8 cellular contexts compared by ENCODE assay signal in the genomic region with DNA sequence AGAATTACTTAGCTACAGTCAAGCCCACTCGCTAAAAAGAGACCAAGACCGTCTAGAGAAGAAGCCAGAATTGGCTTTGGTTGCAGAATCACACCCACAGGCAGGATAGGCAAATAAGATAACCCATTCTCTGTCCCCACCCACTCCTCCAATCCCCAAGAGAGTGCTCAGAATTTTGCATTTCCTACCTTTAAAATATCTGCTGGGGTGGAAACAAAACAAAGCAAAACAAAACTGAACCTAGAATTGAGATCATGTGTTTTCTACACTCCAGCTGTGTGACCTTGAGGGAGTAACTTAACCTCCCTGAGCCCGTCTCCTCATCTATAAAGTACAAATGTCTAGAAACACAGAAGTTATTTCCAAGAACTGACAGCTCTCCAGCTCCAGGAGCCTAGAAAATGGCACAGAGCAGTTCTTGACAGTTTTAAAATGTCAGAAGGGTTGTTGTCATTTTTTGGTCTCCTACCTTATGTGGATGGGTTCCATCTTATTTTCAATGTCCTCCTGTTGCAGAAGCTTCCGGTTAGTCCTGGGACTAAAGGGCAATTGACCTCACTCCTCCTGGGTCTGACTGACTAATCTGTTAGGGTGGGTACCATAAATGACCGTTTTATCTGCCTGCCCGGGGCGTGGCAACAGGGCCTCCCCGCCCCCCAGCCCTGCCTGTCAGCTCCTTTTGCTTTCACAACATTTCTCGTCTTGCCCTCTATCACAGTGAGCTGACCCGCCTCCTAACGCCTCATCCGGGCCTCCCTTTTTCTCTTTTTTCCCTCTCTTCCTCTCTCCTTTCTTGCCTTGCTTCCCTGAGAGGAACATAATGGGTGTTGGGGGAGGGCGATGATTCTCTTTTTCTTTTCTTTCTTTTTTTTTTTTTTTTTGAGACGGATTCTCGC.
A peak's percentile ranks its signal among the peaks of the same experiment; 100 is the strongest.
DNase-seq lines count a peak whose midpoint lies in the region; ATAC-seq and TF ChIP-seq lines count a peak whose summit lies in the region.

No MANE protein-coding gene starts in this region.

- peak overlapping the region; percentile 40 for H3K4me2 ChIP-seq in OCI-LY1 (ENCODE audit: low read length)

- 30 to 44% methylated on average over 10 to 15 of the region's 15 CpGs for WGBS in transverse colon (ENCODE audit: low coverage in 1 of 2), 2 donors

- in situ Hi-C loops in transverse colon (cut with MboI; ENCODE audit: low pct_ligation_motif_present in 1 of 4, low pct_unique_long_range_greater_than_20kb in 1 of 4, low sequenced_read_pairs in 3 of 4): no loop called here

- no peak overlapping the region for H3K27ac ChIP-seq in OCI-LY1 (ENCODE audit: low read depth, low read length, poor library complexity, severe bottlenecking)
- H3K27ac ChIP-seq in right atrium auricular region: peak overlapping the region in 1 of 2 donors; percentile 2
- H3K27ac ChIP-seq in transverse colon: peak overlapping the region; percentile 85 to 89 (median 88)

- H3K9me3 ChIP-seq in OCI-LY1 (ENCODE audit: low read length) (no peaks in the 10 kb centered on the region), right atrium auricular region (no peaks in the 10 kb centered on the region), transverse colon (no peaks in the 10 kb centered on the region)

- no peaks in the 10 kb centered on the region for H3K9me3 Mint-ChIP-seq in chondrocyte (ENCODE audit: low read depth)

- no peak overlapping the region for H3K27ac Mint-ChIP-seq in chondrocyte (ENCODE audit: unreplicated experiment)

- intact Hi-C loops in left cardiac atrium (cut with DNase I) (no loop called here), cardiac septum (cut with DNase I) (no loop called here), transverse colon (cut with DNase I; ENCODE audit: low total_unique reads) (no loop called here)

- no peaks in the 10 kb centered on the region for H3K79me2 ChIP-seq in OCI-LY1 (ENCODE audit: insufficient read depth, low read length)

- H3K4me1 Mint-ChIP-seq in chondrocyte (ENCODE audit: low read depth): no peaks in the 10 kb centered on the region

- no peak overlapping the region for H3K9ac ChIP-seq in OCI-LY1 (ENCODE audit: low read length)

- no peaks in the 10 kb centered on the region; the same call in 1 of the 2 replicates for H3K36me3 ChIP-seq in OCI-LY1 (ENCODE audit: insufficient read depth, low read length)
- no peaks in the 10 kb centered on the region for H3K36me3 ChIP-seq in right atrium auricular region
- no peaks in the 10 kb centered on the region for H3K36me3 ChIP-seq in transverse colon

- H4K20me1 ChIP-seq in OCI-LY1 (ENCODE audit: insufficient read depth, low read length): no peaks in the 10 kb centered on the region

- no peaks in the 10 kb centered on the region for H3K27me3 Mint-ChIP-seq in chondrocyte (ENCODE audit: low read depth)

- DNase-seq in left cardiac atrium (peak; percentile 50), cardiac septum (ENCODE audit: low spot score) (no peak), right atrium auricular region (ENCODE audit: low spot score) (peak; percentile 73), transverse colon (peak; percentile 86), DMS 273 treated with DMSO at 0.1 percent for 48 hours (lab: John Stamatoyannopoulos, UW) (no peak), chondrocyte (ENCODE audit: low spot score) (no peak)

- H3K27me3 ChIP-seq in OCI-LY1 (ENCODE audit: insufficient read depth, low read length) (peaks cover 3% of the 10 kb centered on the region; the same call in 1 of the 2 replicates), right atrium auricular region (no peaks in the 10 kb centered on the region), transverse colon (no peaks in the 10 kb centered on the region)

- H3K9me2 ChIP-seq in OCI-LY1 (ENCODE audit: low read depth, low read length): no peaks in the 10 kb centered on the region

- ATAC-seq in left cardiac atrium (peak; percentile 80 to 94), HG02885 (IDR thresholded peaks at IDR 0.05; ENCODE audit: poor library complexity, unreplicated experiment) (peak; percentile 85)

- no peak for TF ChIP-seq CTCF in OCI-LY1 (IDR thresholded peaks at IDR 0.05; ENCODE audit: low read length)
- no peak for TF ChIP-seq CTCF in right atrium auricular region (IDR thresholded peaks at IDR 0.05)
- TF ChIP-seq CTCF in transverse colon (IDR thresholded peaks at IDR 0.05): no peak
- TF ChIP-seq CTCF in chondrocyte (IDR thresholded peaks at IDR 0.05): no peak

- H3K4me3 ChIP-seq in OCI-LY1 (ENCODE audit: low read depth, low read length, poor library complexity, severe bottlenecking) (peak overlapping the region; percentile 18), right atrium auricular region (no peak overlapping the region), transverse colon (peak overlapping the region in 3 of 4 donors; percentile 40 to 53 (median 50))

- H3K4me3 Mint-ChIP-seq in chondrocyte (ENCODE audit: unreplicated experiment): no peak overlapping the region

- no peaks in the 10 kb centered on the region for H3K36me3 Mint-ChIP-seq in chondrocyte (ENCODE audit: low read depth)

- peak; percentile 90 for TF ChIP-seq POLR2A in transverse colon (IDR thresholded peaks at IDR 0.05)

- H3K4me1 ChIP-seq in OCI-LY1 (ENCODE audit: insufficient read depth, low read length, severe bottlenecking) (peaks cover 22% of the 10 kb centered on the region), right atrium auricular region (no peaks in the 10 kb centered on the region), transverse colon (peaks cover 0 to 21% (median 8%) of the 10 kb centered on the region in 4 donors)

- H3F3A ChIP-seq in OCI-LY1 (ENCODE audit: insufficient read depth, low read length): no peaks in the 10 kb centered on the region

- H2AFZ ChIP-seq in OCI-LY1 (ENCODE audit: low read length): no peak overlapping the region

- peak; percentile 27 for TF ChIP-seq EP300 in transverse colon (IDR thresholded peaks at IDR 0.05; ENCODE audit: low read depth)

Comparison
In these comparisons a context has a peak if more than half of its experiments do, and no peak if none do; other contexts are left out.
1. DNase-seq: peak in left cardiac atrium (single experiment), right atrium auricular region (single experiment) and transverse colon (single experiment); none in cardiac septum (single experiment), DMS 273 treated with DMSO at 0.1 percent for 48 hours (single experiment) and chondrocyte (single experiment).
2. H3K4me3 ChIP-seq: peak in OCI-LY1 (single experiment) and transverse colon (3 of 4); none in right atrium auricular region (0 of 2).